22 cellular contexts compared by ENCODE assay signal in the genomic region with DNA sequence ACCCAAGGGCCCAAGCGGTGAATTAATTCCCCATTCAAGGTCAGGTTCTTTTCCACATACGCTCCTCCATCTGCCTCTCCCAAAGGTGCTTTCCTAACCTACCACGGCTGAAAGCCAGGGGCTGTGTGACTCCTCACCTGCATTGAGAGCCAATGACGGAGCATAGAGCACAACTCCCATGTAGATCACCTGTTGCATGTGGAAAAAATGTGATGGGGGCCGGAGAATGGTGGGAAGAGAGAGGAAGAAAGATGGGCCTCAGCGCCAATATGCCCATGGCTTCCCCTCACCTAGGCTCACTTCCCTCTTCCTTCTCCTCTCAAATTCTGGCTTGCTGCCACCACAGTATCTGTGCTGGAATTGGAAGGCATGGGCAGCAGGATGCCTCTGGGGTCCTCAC. TPM values are rescaled to one million over a fixed set of nuclear protein-coding genes. Genes with fewer than 3 reads are reported as not detected.
"Had no signal": no experiment of that assay in that cellular context is flagged by ENCODE, and none has a peak within 500 bp of the region (broad histone marks: within the 10 kb centered on the region; RNA-seq: fewer than 3 reads in every experiment).

No MANE protein-coding gene starts in this region.

- ATAC-seq: SK-N-SH treated with all-trans-retinoic acid at 6 μM for 48 hours had no signal

- H3K9me3 ChIP-seq: MG63, SJCRH30 had no signal

- DNase-seq: IMR-90, Karpas-422, KG1, MG63, NCI-H1092, NCI-H1105 treated with DMSO at 0.1 percent for 48 hours, NCI-H1417 treated with DMSO at 0.1 percent for 48 hours, NCI-H146, NCI-H1694 treated with DMSO at 0.1 percent for 48 hours, NCI-H1930, NCI-H2081, NCI-H2107, NCI-H2227 treated with DMSO at 0.1 percent for 48 hours, NCI-H524 treated with DMSO at 0.1 percent for 48 hours, NCI-H69, NCI-H774, SHP77 treated with DMSO at 0.1 percent for 48 hours, SJCRH30 had no signal

- FAIRE-seq: RCC 7860 had no signal

- H3K27ac ChIP-seq: SJCRH30 had no signal

- H3K27me3 ChIP-seq: MG63, SJCRH30 had no signal

- H3K4me3 ChIP-seq: MG63, SJCRH30 had no signal

- H3K4me1 ChIP-seq: SJCRH30 had no signal

RNA-seq across cellular contexts. Expression of a gene that starts 56.5 kb away (rescaled TPM):
- total RNA-seq: HT-29, IMR-90 had no signal

RNA-seq across cellular contexts. Expression of a gene that starts 57.5 kb away (rescaled TPM):
- total RNA-seq: HT-29, IMR-90, NCI-H460, SJCRH30 had no signal
- polyA plus RNA-seq: IMR-90 had no signal
